ENCODE assay signal across 8 cellular contexts in the genomic region with DNA sequence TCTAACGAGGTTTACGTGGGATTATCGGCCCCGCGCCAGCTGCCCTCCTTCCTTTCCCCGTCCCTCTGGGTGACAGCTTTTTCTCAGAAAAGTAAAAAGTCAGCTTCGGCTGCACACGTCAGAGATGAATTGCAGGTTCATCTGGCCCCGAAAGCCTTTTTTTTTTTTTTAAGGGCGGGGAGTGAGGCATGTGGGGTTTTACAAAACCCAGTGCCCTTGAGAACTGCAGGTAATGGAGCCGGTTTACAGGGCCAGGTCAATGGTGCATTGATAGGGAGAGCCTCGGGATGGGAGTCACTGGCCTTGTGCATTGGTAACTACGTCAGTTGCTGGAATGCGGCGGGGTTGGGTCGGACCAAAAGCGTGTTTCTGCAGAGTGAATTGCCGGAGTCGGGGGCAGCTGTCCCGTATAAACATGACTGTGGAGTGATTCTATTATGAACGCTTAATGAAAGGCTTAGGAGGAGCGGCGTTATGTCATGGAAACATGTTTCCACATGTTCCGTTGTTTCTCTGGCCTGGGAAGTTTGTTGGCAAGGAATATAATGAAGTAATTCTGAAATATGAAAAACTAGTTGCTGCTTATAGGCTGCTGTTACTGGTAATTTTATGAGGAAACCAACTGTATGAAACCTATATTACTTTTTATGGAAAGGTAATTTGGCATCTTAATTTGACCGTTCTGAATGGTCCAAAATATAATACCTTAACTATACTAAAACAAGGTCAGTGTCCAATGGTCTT. TPM values are rescaled to one million over a fixed set of nuclear protein-coding genes. Genes with fewer than 3 reads are reported as not detected.
DNase-seq lines count a peak whose midpoint lies in the region; ATAC-seq and TF ChIP-seq lines count a peak whose summit lies in the region.

No MANE protein-coding gene starts in this region.

- no peak overlapping the region for H3K27ac ChIP-seq in neuronal stem cell (replicated peaks; ENCODE audit: low read length)

- H3K27me3 Mint-ChIP-seq in activated naive CD8-positive, alpha-beta T cell, result peaks cover 45% of the 10 kb centered on the region
- H3K27me3 Mint-ChIP-seq in glutamatergic neuron (ENCODE audit: unreplicated experiment), result peaks cover 10% of the 10 kb centered on the region

- H3K23ac ChIP-seq in neuronal stem cell (ENCODE audit: low read depth, low read length, poor library complexity), result no peak overlapping the region

- H3K4me3 Mint-ChIP-seq in activated naive CD8-positive, alpha-beta T cell, result peak overlapping the region; percentile 88
- H3K4me3 Mint-ChIP-seq in glutamatergic neuron (ENCODE audit: unreplicated experiment), result peak overlapping the region; percentile 99

- H2AFZ ChIP-seq in neuronal stem cell (ENCODE audit: low read length), result peak overlapping the region; percentile 90

- no peak overlapping the region for H3K27ac Mint-ChIP-seq in activated naive CD8-positive, alpha-beta T cell
- H3K27ac Mint-ChIP-seq in glutamatergic neuron (ENCODE audit: unreplicated experiment), result peak overlapping the region; percentile 99

- no peaks in the 10 kb centered on the region for H3K79me1 ChIP-seq in neuronal stem cell (ENCODE audit: low read depth, low read length)

- H2AK5ac ChIP-seq in neuronal stem cell (ENCODE audit: low read depth, low read length), result no peak overlapping the region

- H3K4me1 ChIP-seq in neuronal stem cell (ENCODE audit: control insufficient read depth in 2 of 2, insufficient read depth in 1 of 2, low read depth in 1 of 2, low read length in 2 of 2), result peaks cover 0 to 5% of the 10 kb centered on the region in 2 donors

- peak overlapping the region; percentile 83 for H3K4me3 ChIP-seq in neuronal stem cell (ENCODE audit: low read length in 2 of 2)

- peaks cover 0 to 25% (median 0%) of the 10 kb centered on the region in 3 experiments for H3K27me3 ChIP-seq in neuronal stem cell (ENCODE audit: control insufficient read depth in 3 of 3, insufficient read depth in 3 of 3, low read depth in 1 of 3, low read length in 3 of 3)

- DNase-seq in NCI-H1417 (lab: John Stamatoyannopoulos, UW) (peak; percentile 4 to 74 (median 49)), NCI-H1417 treated with DMSO at 0.1 percent for 48 hours (lab: John Stamatoyannopoulos, UW) (no peak), NCI-H1092 (lab: John Stamatoyannopoulos, UW) (peak; percentile 10), glutamatergic neuron (peak; percentile 47), neuronal stem cell (ENCODE audit: low spot score) (peak; percentile 17), NCI-H187 (lab: John Stamatoyannopoulos, UW) (no peak)

- no peak overlapping the region for H2BK120ac ChIP-seq in neuronal stem cell (ENCODE audit: low read depth, low read length)

- no peak overlapping the region for H2BK12ac ChIP-seq in neuronal stem cell (ENCODE audit: low read length)

- H3K18ac ChIP-seq in neuronal stem cell (ENCODE audit: low read length), result no peak overlapping the region

- H3K14ac ChIP-seq in neuronal stem cell (ENCODE audit: low read length), result no peak overlapping the region

- no peak overlapping the region for H4K8ac ChIP-seq in neuronal stem cell (ENCODE audit: low read depth, low read length)

- no peaks in the 10 kb centered on the region for H3K36me3 ChIP-seq in neuronal stem cell (replicated peaks in 1 of 2; ENCODE audit: control insufficient read depth in 2 of 2, insufficient read depth in 2 of 2, low read length in 2 of 2)

- no peak overlapping the region for H2BK15ac ChIP-seq in neuronal stem cell (ENCODE audit: low read length)

- H4K91ac ChIP-seq in neuronal stem cell (ENCODE audit: low read depth, low read length, poor library complexity), result no peak overlapping the region

- H3K9me3 ChIP-seq in neuronal stem cell (replicated peaks in 1 of 2; ENCODE audit: control insufficient read depth in 2 of 2, insufficient read depth in 1 of 2, low read depth in 1 of 2, low read length in 2 of 2), result peaks cover 0 to 3% of the 10 kb centered on the region in 2 donors

- ATAC-seq in GM21825 (IDR thresholded peaks at IDR 0.05; ENCODE audit: unreplicated experiment), result peak; percentile 11

- H2BK5ac ChIP-seq in neuronal stem cell (ENCODE audit: low read length), result no peak overlapping the region

- peaks cover 6% of the 10 kb centered on the region for H3K9me3 Mint-ChIP-seq in activated naive CD8-positive, alpha-beta T cell (ENCODE audit: low read depth)
- peaks cover 4% of the 10 kb centered on the region for H3K9me3 Mint-ChIP-seq in glutamatergic neuron (ENCODE audit: unreplicated experiment)

- peaks cover 21% of the 10 kb centered on the region for H3K4me1 Mint-ChIP-seq in activated naive CD8-positive, alpha-beta T cell (ENCODE audit: low read depth)
- peaks cover 7% of the 10 kb centered on the region for H3K4me1 Mint-ChIP-seq in glutamatergic neuron (ENCODE audit: low read depth, unreplicated experiment)

- H3K36me3 Mint-ChIP-seq in activated naive CD8-positive, alpha-beta T cell, result no peaks in the 10 kb centered on the region
- H3K36me3 Mint-ChIP-seq in glutamatergic neuron (ENCODE audit: unreplicated experiment), result no peaks in the 10 kb centered on the region

- no peak overlapping the region for H3K9ac ChIP-seq in neuronal stem cell (ENCODE audit: low read depth, low read length, poor library complexity)

- H3K4ac ChIP-seq in neuronal stem cell (ENCODE audit: low read length), result no peak overlapping the region

- H3K4me2 ChIP-seq in neuronal stem cell (ENCODE audit: insufficient read depth, low read length, poor library complexity, severe bottlenecking), result peak overlapping the region; percentile 97

- no CpG with 5 or more reads among the region's 25 CpGs for WGBS in neuronal stem cell (ENCODE audit: extremely low coverage in 2 of 2, insufficient read length in 2 of 2, insufficient replicate concordance in 1 of 2), 2 donors

- no peak for TF ChIP-seq CTCF in glutamatergic neuron (IDR thresholded peaks at IDR 0.05; ENCODE audit: partially characterized antibody, unreplicated experiment)

RNA-seq across cellular contexts. Expression of a gene that starts 1.1 kb away (rescaled TPM):
- total RNA-seq in glutamatergic neuron (ENCODE audit: unreplicated experiment), result 14.7 TPM
- polyA plus RNA-seq in neuronal stem cell (2013, experiment 1 of 2), result 1.8 TPM
- 2.1 TPM for polyA plus RNA-seq in neuronal stem cell (2013, experiment 2 of 2)

RNA-seq across cellular contexts. Expression of a gene that starts 53.0 kb away (rescaled TPM):
- not detected for total RNA-seq in glutamatergic neuron (ENCODE audit: unreplicated experiment)
- not detected for polyA plus RNA-seq in neuronal stem cell (2013, experiment 1 of 2)
- polyA plus RNA-seq in neuronal stem cell (2013, experiment 2 of 2), result 0.01 TPM

Comparison
In these comparisons a context has a peak if more than half of its experiments do, and no peak if none do; other contexts are left out.
1. DNase-seq: peak in NCI-H1417 (3 of 3), NCI-H1092 (single experiment), glutamatergic neuron (single experiment) and neuronal stem cell (single experiment); none in NCI-H1417 treated with DMSO at 0.1 percent for 48 hours (single experiment) and NCI-H187 (0 of 2).